Comparison of ENCODE assay signal across 8 cellular contexts in the genomic region with DNA sequence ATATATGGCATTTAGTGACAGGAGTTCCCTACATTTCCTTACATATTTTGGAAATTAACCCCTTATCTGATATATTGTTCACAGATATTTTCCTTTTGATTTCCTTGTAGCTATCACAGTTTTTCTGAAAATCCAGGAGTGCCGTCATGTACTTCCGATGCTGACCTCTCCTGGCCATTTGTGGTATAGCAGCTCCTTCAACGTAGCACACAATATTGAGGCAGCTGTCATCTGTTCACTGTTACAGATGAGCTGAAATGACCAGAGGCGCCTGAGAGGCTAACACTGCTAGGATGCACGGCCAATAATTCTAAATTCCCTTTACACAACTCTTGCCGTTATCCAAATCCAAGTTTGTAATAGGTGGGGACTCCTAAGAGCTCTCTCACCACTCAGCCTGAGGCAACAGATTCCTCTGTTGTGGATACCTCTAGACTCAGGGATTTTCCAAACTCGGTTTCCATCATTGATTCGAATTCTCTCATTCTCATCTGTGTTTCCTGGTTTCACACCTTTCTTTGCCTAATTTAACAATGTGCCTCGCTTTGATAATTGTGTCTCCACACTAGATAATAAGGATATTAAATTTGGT. TPM values are rescaled to one million over a fixed set of nuclear protein-coding genes. Genes with fewer than 3 reads are reported as not detected.
A peak's percentile ranks its signal among the peaks of the same experiment; 100 is the strongest.
DNase-seq lines count a peak whose midpoint lies in the region; ATAC-seq, FAIRE-seq and TF ChIP-seq lines count a peak whose summit lies in the region.

No MANE protein-coding gene starts in this region.

- H3K27me3 ChIP-seq in GM06990 (replicated peaks; ENCODE audit: control insufficient read depth, insufficient read depth, low read length), result no peaks in the 10 kb centered on the region
- no peaks in the 10 kb centered on the region for H3K27me3 ChIP-seq in H7 (ENCODE audit: control insufficient read depth, insufficient read depth, low read length)
- no peaks in the 10 kb centered on the region for H3K27me3 ChIP-seq in pancreas
- no peaks in the 10 kb centered on the region for H3K27me3 ChIP-seq in aorta (ENCODE audit: control insufficient read depth in 1 of 2, insufficient read depth in 2 of 2, low read length in 1 of 2)

- DNase-seq in GM06990 (ENCODE audit: extremely low read depth, insufficient read length) (no peak), H7 (peak; percentile 5), M059J (ENCODE audit: low read depth) (peak; percentile 76), RWPE1 (ENCODE audit: low spot score) (peak; percentile 41), germinal center (ENCODE audit: low spot score) (peak; percentile 20), pancreas (peak; percentile 29 to 78 (median 50)), aorta (peak; percentile 54 to 78)
- DNase-seq in activated effector memory CD4-positive, alpha-beta T cell treated with Interleukin-2 at 50 U/mL for 16 hours, result peak; percentile 13

- POLR2A ChIA-PET in RWPE1 (lab: Yijun Ruan, JAX; ENCODE audit: low non-redundant PET), result no interaction called here

- no peak overlapping the region for H3K4me3 ChIP-seq in GM06990 (replicated peaks; ENCODE audit: low read depth, low read length)
- H3K4me3 ChIP-seq in H7 (ENCODE audit: insufficient read depth, low read depth, low read length), result no peak overlapping the region
- no peak overlapping the region for H3K4me3 ChIP-seq in pancreas
- H3K4me3 ChIP-seq in aorta (ENCODE audit: low read length in 2 of 2), result no peak overlapping the region

- ATAC-seq in pancreas (peak; percentile 69 to 91 (median 88)), aorta (ENCODE audit: low FRiP score) (peak; percentile 68)

- H3K9me3 ChIP-seq in pancreas (no peaks in the 10 kb centered on the region), aorta (ENCODE audit: control insufficient read depth, low read length) (no peaks in the 10 kb centered on the region)

- WGBS in pancreas, 2 donors, result 12% methylated on average over 9 of the region's 9 CpGs
- 19 to 21% methylated on average over 9 of the region's 9 CpGs for WGBS in aorta, 2 donors

- H3K27ac ChIP-seq in RWPE1 (no peak overlapping the region), pancreas (no peak overlapping the region), aorta (ENCODE audit: low read depth in 1 of 2, low read length in 2 of 2) (no peak overlapping the region)

- CTCF ChIA-PET in RWPE1 (lab: Yijun Ruan, JAX), result interaction anchor here (0.5 to 1.5 kb wide), 15 partner anchors 10 to 1629 kb away, joined by 3 to 12 read pairs (median 3); no protein-coding TSS in a partner anchor

- H3K36me3 ChIP-seq in GM06990 (ENCODE audit: control insufficient read depth, insufficient read depth, low read length) (no peaks in the 10 kb centered on the region), H7 (replicated peaks; ENCODE audit: control insufficient read depth, insufficient read depth, low read length) (no peaks in the 10 kb centered on the region; the same call in 1 of the 2 replicates), pancreas (no peaks in the 10 kb centered on the region), aorta (ENCODE audit: control insufficient read depth in 1 of 2, insufficient read depth in 2 of 2, low read length in 1 of 2) (no peaks in the 10 kb centered on the region)

- FAIRE-seq in pancreas (lab: Jason Lieb, UNC), result no peak

- H3K4me1 ChIP-seq in pancreas (no peaks in the 10 kb centered on the region), aorta (ENCODE audit: control insufficient read depth in 1 of 2, insufficient read depth in 2 of 2, low read length in 2 of 2) (no peaks in the 10 kb centered on the region)

- peak; percentile 86 for TF ChIP-seq CTCF in GM06990 (IDR thresholded peaks at IDR 0.05; ENCODE audit: insufficient read depth, low read length, poor library complexity, severe bottlenecking)
- peak; percentile 85 for TF ChIP-seq CTCF in RWPE1 (conservative IDR thresholded peaks at IDR 0.05; ENCODE audit: low read depth)
- peak; percentile 69 to 85 (median 75) for TF ChIP-seq CTCF in pancreas (IDR thresholded peaks at IDR 0.05)

- intact Hi-C loops in pancreas (cut with DNase I), result no loop called here
- intact Hi-C loops in aorta (cut with DNase I), result loop anchor here in 1 of 2 donors (5.0 kb wide), 1 partner anchor 1623 kb away; no protein-coding TSS in a partner anchor

RNA-seq across cellular contexts. Expression of gene MMUT, which starts 53.0 kb away (rescaled TPM):
- 12.5 and 15.0 TPM in 2 replicates for total RNA-seq in H7 (2014; rRNA removed; shearing (Covaris generic))
- total RNA-seq in M059J (2014; rRNA removed; shearing (Covaris generic)), result 9.3 and 16.7 TPM in 2 replicates
- total RNA-seq in pancreas (10 to 100 TPM in 4 of 6 donors, 1 to 10 TPM in 2; 7.2 to 13.5 (median 11.5) TPM), aorta (10 to 100 TPM; 20.7 to 24.2 TPM)
- polyA plus RNA-seq in pancreas (10 to 100 TPM in 1 of 2 donors, 1 to 10 TPM in 1; 5.5 to 11.6 TPM), aorta (10 to 100 TPM; 13.3 to 18.7 TPM)

RNA-seq across cellular contexts. Expression of gene CENPQ, which starts 53.1 kb away (rescaled TPM):
- total RNA-seq in H7 (2014; rRNA removed; shearing (Covaris generic)), result 16.5 and 28.6 TPM in 2 replicates
- total RNA-seq in M059J (2014; rRNA removed; shearing (Covaris generic)), result 32.4 and 34.8 TPM in 2 replicates
- total RNA-seq in pancreas, result 1 to 10 TPM in 4 of 6 donors, under 1 TPM in 2; 0.88 to 2.7 (median 1.2) TPM
- 1 to 10 TPM; 1.4 to 3.1 TPM for polyA plus RNA-seq in pancreas
- 1 to 10 TPM; 3.8 to 4.2 TPM for total RNA-seq in aorta
- 1 to 10 TPM; 5.5 to 7.8 TPM for polyA plus RNA-seq in aorta
